1 cellular context compared by ENCODE assay signal in the genomic region with DNA sequence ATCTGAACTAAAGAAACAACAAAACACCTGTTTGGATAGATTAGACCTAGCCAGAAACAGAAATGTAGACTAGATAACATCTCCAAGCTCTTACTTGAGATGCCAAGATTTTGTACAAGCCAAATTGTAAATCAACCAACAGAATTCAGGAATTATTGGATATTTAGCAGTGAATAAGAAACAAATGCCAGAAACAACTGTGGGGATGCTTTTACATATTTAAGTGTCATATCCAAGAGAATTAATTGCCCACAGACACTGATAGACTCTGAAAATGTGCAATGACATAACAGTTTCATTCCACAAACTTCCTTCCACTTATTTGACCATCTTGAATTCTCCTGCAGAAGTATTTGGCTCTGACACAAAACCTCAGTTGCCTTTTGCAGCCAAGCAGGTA.
TF ChIP-seq lines count a peak whose summit lies in the region.

No MANE protein-coding gene starts in this region.

TF ChIP-seq in SK-N-SH, 30 proteins besides CTCF, POLR2A, EP300 and RAD21 (continued from another document):
- TF ChIP-seq, protein P1, sequence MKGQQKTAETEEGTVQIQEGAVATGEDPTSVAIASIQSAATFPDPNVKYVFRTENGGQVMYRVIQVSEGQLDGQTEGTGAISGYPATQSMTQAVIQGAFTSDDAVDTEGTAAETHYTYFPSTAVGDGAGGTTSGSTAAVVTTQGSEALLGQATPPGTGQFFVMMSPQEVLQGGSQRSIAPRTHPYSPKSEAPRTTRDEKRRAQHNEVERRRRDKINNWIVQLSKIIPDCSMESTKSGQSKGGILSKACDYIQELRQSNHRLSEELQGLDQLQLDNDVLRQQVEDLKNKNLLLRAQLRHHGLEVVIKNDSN (IDR thresholded peaks at IDR 0.05; ENCODE audit: borderline replicate concordance, low read depth), result no peak
- TF ChIP-seq, protein P2, sequence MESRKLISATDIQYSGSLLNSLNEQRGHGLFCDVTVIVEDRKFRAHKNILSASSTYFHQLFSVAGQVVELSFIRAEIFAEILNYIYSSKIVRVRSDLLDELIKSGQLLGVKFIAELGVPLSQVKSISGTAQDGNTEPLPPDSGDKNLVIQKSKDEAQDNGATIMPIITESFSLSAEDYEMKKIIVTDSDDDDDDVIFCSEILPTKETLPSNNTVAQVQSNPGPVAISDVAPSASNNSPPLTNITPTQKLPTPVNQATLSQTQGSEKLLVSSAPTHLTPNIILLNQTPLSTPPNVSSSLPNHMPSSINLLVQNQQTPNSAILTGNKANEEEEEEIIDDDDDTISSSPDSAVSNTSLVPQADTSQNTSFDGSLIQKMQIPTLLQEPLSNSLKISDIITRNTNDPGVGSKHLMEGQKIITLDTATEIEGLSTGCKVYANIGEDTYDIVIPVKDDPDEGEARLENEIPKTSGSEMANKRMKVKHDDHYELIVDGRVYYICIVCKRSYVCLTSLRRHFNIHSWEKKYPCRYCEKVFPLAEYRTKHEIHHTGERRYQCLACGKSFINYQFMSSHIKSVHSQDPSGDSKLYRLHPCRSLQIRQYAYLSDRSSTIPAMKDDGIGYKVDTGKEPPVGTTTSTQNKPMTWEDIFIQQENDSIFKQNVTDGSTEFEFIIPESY (IDR thresholded peaks at IDR 0.05; ENCODE audit: borderline replicate concordance, low read depth), result no peak
- TF ChIP-seq RXRA (IDR thresholded peaks at IDR 0.05; ENCODE audit: borderline replicate concordance, low read depth), result no peak
- TF ChIP-seq, protein P3, sequence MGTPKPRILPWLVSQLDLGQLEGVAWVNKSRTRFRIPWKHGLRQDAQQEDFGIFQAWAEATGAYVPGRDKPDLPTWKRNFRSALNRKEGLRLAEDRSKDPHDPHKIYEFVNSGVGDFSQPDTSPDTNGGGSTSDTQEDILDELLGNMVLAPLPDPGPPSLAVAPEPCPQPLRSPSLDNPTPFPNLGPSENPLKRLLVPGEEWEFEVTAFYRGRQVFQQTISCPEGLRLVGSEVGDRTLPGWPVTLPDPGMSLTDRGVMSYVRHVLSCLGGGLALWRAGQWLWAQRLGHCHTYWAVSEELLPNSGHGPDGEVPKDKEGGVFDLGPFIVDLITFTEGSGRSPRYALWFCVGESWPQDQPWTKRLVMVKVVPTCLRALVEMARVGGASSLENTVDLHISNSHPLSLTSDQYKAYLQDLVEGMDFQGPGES (IDR thresholded peaks at IDR 0.05; ENCODE audit: low read depth, low read length), result no peak
- TF ChIP-seq NRF1 (IDR thresholded peaks at IDR 0.05; ENCODE audit: low read depth, low read length), result no peak
- TF ChIP-seq MEF2A (IDR thresholded peaks at IDR 0.05; ENCODE audit: borderline replicate concordance, low read depth), result no peak
